In genomic region chr6:147434508-147434907, GRCh38 we compare ENCODE assay signal across 24 cellular contexts.
DNase-seq lines count a peak whose midpoint lies in the region; ATAC-seq and TF ChIP-seq lines count a peak whose summit lies in the region.
"Had no signal": no experiment of that assay in that cellular context is flagged by ENCODE, and none has a peak within 500 bp of the region (broad histone marks: within the 10 kb centered on the region; RNA-seq: fewer than 3 reads in every experiment).

No MANE protein-coding gene starts in this region.

- no peak overlapping the region for H4K8ac ChIP-seq in mesenchymal stem cell (ENCODE audit: low read length)

- no peak overlapping the region for H3K14ac ChIP-seq in mesenchymal stem cell (ENCODE audit: low read length in 2 of 2)

- no peak overlapping the region for H2BK15ac ChIP-seq in mesenchymal stem cell (ENCODE audit: low read depth, poor library complexity, severe bottlenecking)

- no peak overlapping the region for H3K23ac ChIP-seq in mesenchymal stem cell (ENCODE audit: low read length in 2 of 2)

- peaks cover 7% of the 10 kb centered on the region for H3K4me1 Mint-ChIP-seq in MCF 10A (ENCODE audit: insufficient read depth, unreplicated experiment)
- H3K4me1 Mint-ChIP-seq: CD4-positive, alpha-beta memory T cell; T-cell had no signal

- H2BK120ac ChIP-seq in mesenchymal stem cell (ENCODE audit: low read depth, low read length) = no peak overlapping the region

- no peak overlapping the region for H2BK12ac ChIP-seq in mesenchymal stem cell (ENCODE audit: low read length in 2 of 2)

- H3K36me3 ChIP-seq in breast epithelium (no peaks in the 10 kb centered on the region), mesenchymal stem cell (ENCODE audit: control insufficient read depth in 1 of 2, insufficient read depth in 2 of 2, low read depth in 1 of 2, low read length in 2 of 2) (no peaks in the 10 kb centered on the region), thyroid gland (no peaks in the 10 kb centered on the region)
- H3K36me3 ChIP-seq: lower lobe of right lung, neutrophil, spleen had no signal

- POLR2A ChIA-PET in MCF 10A (lab: Yijun Ruan, JAX) = interaction anchor here (0.6 to 1.4 kb wide), 3 partner anchors 10 to 802 kb away, joined by 3 to 4 read pairs (median 3); no protein-coding TSS in a partner anchor

- WGBS in mesenchymal stem cell = 58% methylated on average over 4 of the region's 5 CpGs
- WGBS in thyroid gland, 2 donors = 65 to 66% methylated on average over 5 of the region's 5 CpGs

- H2AFZ ChIP-seq in mesenchymal stem cell (ENCODE audit: low read depth, low read length) = no peak overlapping the region

- ATAC-seq in GM19452 (IDR thresholded peaks at IDR 0.05; ENCODE audit: unreplicated experiment) = no peak
- ATAC-seq in HG03378 (IDR thresholded peaks at IDR 0.05; ENCODE audit: unreplicated experiment) = no peak
- ATAC-seq: lower lobe of right lung, T-cell had no signal

- CTCF ChIA-PET in MCF 10A (lab: Yijun Ruan, JAX) = interaction anchor here (0.6 to 1.4 kb wide), 3 partner anchors 9 to 679 kb away, joined by 3 to 4 read pairs (median 3); no protein-coding TSS in a partner anchor

- no peak overlapping the region for H4K91ac ChIP-seq in mesenchymal stem cell (ENCODE audit: low read length)

- no TSS peak for BruUV-seq in MCF 10A (replicated peaks; lab: Mats Ljungman, UMichigan)

- H3K4me3 Mint-ChIP-seq in MCF 10A (ENCODE audit: unreplicated experiment) = no peak overlapping the region
- H3K4me3 Mint-ChIP-seq: activated naive CD4-positive, alpha-beta T cell treated with anti-CD3 and anti-CD28 coated beads for 36 hours; CD4-positive, alpha-beta memory T cell; T-cell had no signal

- intact Hi-C loops in MCF 10A (cut with micrococcal nuclease) = no loop called here
- intact Hi-C loops in breast epithelium (cut with DNase I; ENCODE audit: low total_unique reads) = no loop called here
- intact Hi-C loops in thyroid gland (cut with DNase I) = no loop called here

- H3K27me3 ChIP-seq in breast epithelium = no peaks in the 10 kb centered on the region
- H3K27me3 ChIP-seq in mesenchymal stem cell (ENCODE audit: control insufficient read depth in 1 of 2, insufficient read depth in 1 of 2, low read length in 2 of 2) = no peaks in the 10 kb centered on the region
- H3K27me3 ChIP-seq in thyroid gland = no peaks in the 10 kb centered on the region
- H3K27me3 ChIP-seq: spleen had no signal

- H2AK5ac ChIP-seq in mesenchymal stem cell (ENCODE audit: low read length, severe bottlenecking) = no peak overlapping the region

- TF ChIP-seq CTCF in MCF 10A (IDR thresholded peaks at IDR 0.05; ENCODE audit: unreplicated experiment) (no peak), breast epithelium (IDR thresholded peaks at IDR 0.05) (no peak), thyroid gland (IDR thresholded peaks at IDR 0.05) (no peak)

- no peaks in the 10 kb centered on the region for H3K27me3 Mint-ChIP-seq in MCF 10A (ENCODE audit: insufficient read depth, unreplicated experiment)

- no peaks in the 10 kb centered on the region for H3K4me1 ChIP-seq in breast epithelium
- H3K4me1 ChIP-seq in mesenchymal stem cell (ENCODE audit: control insufficient read depth, insufficient read depth, low read depth, low read length) = no peaks in the 10 kb centered on the region
- no peaks in the 10 kb centered on the region for H3K4me1 ChIP-seq in thyroid gland
- H3K4me1 ChIP-seq: lower lobe of right lung had no signal

- DNase-seq in MCF 10A (ENCODE audit: unreplicated experiment) (peak; percentile 30), breast epithelium (ENCODE audit: low spot score in 2 of 2) (no peak), epithelial cell of prostate (ENCODE audit: low read depth, low spot score) (peak; percentile 74), mesenchymal stem cell (peak; percentile 38), GM19240 (ENCODE audit: insufficient read length, low spot score) (no peak), thyroid gland (no peak)
- DNase-seq: activated CD4-positive, alpha-beta T cell treated with anti-CD3 and anti-CD28 coated beads for 1 hour; activated naive CD4-positive, alpha-beta T cell treated with anti-CD3 and anti-CD28 coated beads for 36 hours; activated T-cell treated with anti-CD3 and anti-CD28 coated beads, Interleukin-2, amount 50 U/mL, for 1 hour; anterior cingulate cortex; CD4-positive, alpha-beta memory T cell; effector CD4-positive, alpha-beta T cell; GF-D8; lower lobe of right lung; NCI-H1105 treated with DMSO at 0.1 percent for 48 hours; NCI-H2081 treated with DMSO at 0.1 percent for 48 hours; spleen; stimulated activated CD4-positive, alpha-beta T cell treated with anti-CD3 and anti-CD28 coated beads, Interleukin-4, amount 100 ng/mL, for 1 hour; stimulated activated naive CD4-positive, alpha-beta T cell; T-cell had no signal

- H3K9me3 ChIP-seq in breast epithelium (no peaks in the 10 kb centered on the region), mesenchymal stem cell (ENCODE audit: control insufficient read depth, low read length) (peaks cover 6% of the 10 kb centered on the region), thyroid gland (no peaks in the 10 kb centered on the region)
- H3K9me3 ChIP-seq: lower lobe of right lung, neutrophil, spleen had no signal

- no peak overlapping the region for H3K4me3 ChIP-seq in breast epithelium
- H3K4me3 ChIP-seq in mesenchymal stem cell (ENCODE audit: insufficient read depth in 1 of 2, low read depth in 1 of 2, low read length in 2 of 2) = no peak overlapping the region
- H3K4me3 ChIP-seq in thyroid gland (replicated peaks in 1 of 3) = no peak overlapping the region
- H3K4me3 ChIP-seq: lower lobe of right lung, spleen had no signal

- no peaks in the 10 kb centered on the region for H3K9me3 Mint-ChIP-seq in MCF 10A (ENCODE audit: unreplicated experiment)
- H3K9me3 Mint-ChIP-seq: activated naive CD4-positive, alpha-beta T cell treated with anti-CD3 and anti-CD28 coated beads for 36 hours; T-cell had no signal

- no peak overlapping the region for H3K9ac ChIP-seq in mesenchymal stem cell (ENCODE audit: low read length)

- H3K18ac ChIP-seq in mesenchymal stem cell (ENCODE audit: low read depth in 1 of 2, low read length in 2 of 2) = no peak overlapping the region

- TF ChIP-seq POLR2A in breast epithelium (IDR thresholded peaks at IDR 0.05) (no peak), thyroid gland (IDR thresholded peaks at IDR 0.05) (no peak)

- H3K79me1 ChIP-seq in mesenchymal stem cell (replicated peaks; ENCODE audit: low read length, poor library complexity, severe bottlenecking) = no peaks in the 10 kb centered on the region

- H3K27ac ChIP-seq in breast epithelium = no peak overlapping the region
- no peak overlapping the region for H3K27ac ChIP-seq in epithelial cell of prostate
- no peak overlapping the region for H3K27ac ChIP-seq in mesenchymal stem cell (ENCODE audit: low read length, poor library complexity, severe bottlenecking)
- H3K27ac ChIP-seq in thyroid gland = no peak overlapping the region
- H3K27ac ChIP-seq: 22Rv1, lower lobe of right lung, neutrophil, spleen had no signal

- H3K36me3 Mint-ChIP-seq in MCF 10A (ENCODE audit: insufficient read depth, unreplicated experiment) = no peaks in the 10 kb centered on the region
- H3K36me3 Mint-ChIP-seq: CD4-positive, alpha-beta memory T cell; T-cell had no signal

- H3K4me2 ChIP-seq in mesenchymal stem cell (ENCODE audit: low read length, poor library complexity, severe bottlenecking) = no peak overlapping the region

- no peak overlapping the region for H3K27ac Mint-ChIP-seq in MCF 10A (ENCODE audit: low read depth, unreplicated experiment)
- H3K27ac Mint-ChIP-seq: activated naive CD4-positive, alpha-beta T cell treated with anti-CD3 and anti-CD28 coated beads for 36 hours; CD4-positive, alpha-beta memory T cell; T-cell had no signal

- H2BK5ac ChIP-seq in mesenchymal stem cell (ENCODE audit: low read depth, low read length, poor library complexity, severe bottlenecking) = no peak overlapping the region

- H3K4ac ChIP-seq in mesenchymal stem cell (ENCODE audit: low read depth in 1 of 2, low read length in 2 of 2) = no peak overlapping the region

Comparison
In these comparisons a context has a peak if more than half of its experiments do, and no peak if none do; other contexts are left out.
1. DNase-seq: peak in MCF 10A (single experiment), epithelial cell of prostate (single experiment) and mesenchymal stem cell (single experiment); none in breast epithelium (0 of 2), GM19240 (single experiment) and thyroid gland (0 of 2).